Comparison of ENCODE assay signal across 9 cellular contexts in genomic region chr2:174246944-174247381, GRCh38. TPM values are rescaled to one million over a fixed set of nuclear protein-coding genes. Genes with fewer than 3 reads are reported as not detected.
DNase-seq lines count a peak whose midpoint lies in the region; ATAC-seq, FAIRE-seq and TF ChIP-seq lines count a peak whose summit lies in the region.
"Had no signal": no experiment of that assay in that cellular context is flagged by ENCODE, and none has a peak within 500 bp of the region (broad histone marks: within the 10 kb centered on the region; RNA-seq: fewer than 3 reads in every experiment).

No MANE protein-coding gene starts in this region.

- H3K79me2 ChIP-seq in Karpas-422 (ENCODE audit: low read length) = peaks cover 62% of the 10 kb centered on the region
- H3K79me2 ChIP-seq in K562 (ENCODE audit: control insufficient read depth, insufficient read depth, low read length) = peaks cover 70% of the 10 kb centered on the region
- H3K79me2 ChIP-seq in neural cell (replicated peaks; ENCODE audit: insufficient read depth, low read length) = peaks cover 49% of the 10 kb centered on the region

- H3K9ac ChIP-seq in Karpas-422 (ENCODE audit: low read length) (peak overlapping the region; percentile 93), K562 (ENCODE audit: insufficient read depth in 1 of 2, low read depth in 2 of 2, low read length in 2 of 2) (peak overlapping the region; percentile 91 to 93), neural cell (ENCODE audit: low read length) (no peak overlapping the region)

- ATAC-seq in K562 (peak; percentile 24), GM18511 (IDR thresholded peaks at IDR 0.05; ENCODE audit: unreplicated experiment) (no peak)

- TF ChIP-seq RAD21 in K562 (CRISPR knock-in tag; conservative IDR thresholded peaks at IDR 0.05 in 1 of 2, IDR thresholded peaks at IDR 0.05 in 1 of 2) (no peak), neural cell (conservative IDR thresholded peaks at IDR 0.05) (no peak)

- H3K9me2 ChIP-seq in Karpas-422 (replicated peaks; ENCODE audit: insufficient read depth, low read length) = no peaks in the 10 kb centered on the region
- no peaks in the 10 kb centered on the region for H3K9me2 ChIP-seq in neural cell (ENCODE audit: insufficient read depth, low read length)

- H3K4me1 ChIP-seq in Karpas-422 (ENCODE audit: low read length) (peaks cover 23% of the 10 kb centered on the region), K562 (replicated peaks in 1 of 2; ENCODE audit: control insufficient read depth in 2 of 2, insufficient read depth in 2 of 2, low read length in 2 of 2) (peaks cover 5 to 14% of the 10 kb centered on the region in 2 experiments; a peak in 4 of 5 replicates)

- H3K4me2 ChIP-seq in Karpas-422 (ENCODE audit: low read depth, low read length, poor library complexity, severe bottlenecking) = peak overlapping the region; percentile 76
- H3K4me2 ChIP-seq in K562 (ENCODE audit: insufficient read depth, low read length) = peak overlapping the region; percentile 85
- peak overlapping the region; percentile 94 for H3K4me2 ChIP-seq in neural cell (ENCODE audit: low read length)

- in situ Hi-C loops in K562 (cut with MboI) = no loop called here

- H2AFZ ChIP-seq in Karpas-422 (ENCODE audit: low read length) (no peak overlapping the region), K562 (ENCODE audit: low read depth, low read length) (peak overlapping the region; percentile 22; the same call in 1 of the 2 replicates), neural cell (ENCODE audit: low read depth, low read length) (no peak overlapping the region)

- no peak for TF ChIP-seq EP300 in K562 (IDR thresholded peaks at IDR 0.05; ENCODE audit: low read length)
- no peak for TF ChIP-seq EP300 in neural cell (conservative IDR thresholded peaks at IDR 0.05; ENCODE audit: poor library complexity, severe bottlenecking)

- no peaks in the 10 kb centered on the region for H3K9me1 ChIP-seq in K562 (ENCODE audit: control insufficient read depth, insufficient read depth, low read length)

- H3K27ac ChIP-seq in Karpas-422 (ENCODE audit: low read length) = no peak overlapping the region
- H3K27ac ChIP-seq in K562 (ENCODE audit: extremely low read depth, low read depth, low read length) = peak overlapping the region; percentile 90
- H3K27ac ChIP-seq in neural cell (ENCODE audit: low read length) = no peak overlapping the region

- H3K36me3 ChIP-seq in Karpas-422 (ENCODE audit: insufficient read depth, low read length) = peaks cover 23% of the 10 kb centered on the region; the same call in 1 of the 2 replicates
- peaks cover 43% of the 10 kb centered on the region for H3K36me3 ChIP-seq in K562 (ENCODE audit: control insufficient read depth, insufficient read depth, low read length)
- H3K36me3 ChIP-seq in neural cell (ENCODE audit: insufficient read depth, low read length) = no peaks in the 10 kb centered on the region

- BruUV-seq in K562 (replicated peaks; lab: Mats Ljungman, UMichigan) = no TSS peak

- H3K27me3 ChIP-seq in Karpas-422 (ENCODE audit: low read length) (no peaks in the 10 kb centered on the region), K562 (ENCODE audit: control insufficient read depth in 2 of 2, insufficient read depth in 2 of 2, low read length in 2 of 2) (no peaks in the 10 kb centered on the region), neural cell (ENCODE audit: insufficient read depth, low read depth, low read length) (no peaks in the 10 kb centered on the region)

- intact Hi-C loops in K562 (cut with micrococcal nuclease) = loop anchor here (5.0 to 10.0 kb wide), 2 partner anchors 90 to 282 kb away; partner anchors contain the start of gene SP3

- 0 out of 2 replicates have a peak, but pooled peaks cover 4% of the 10 kb centered on the region for H4K20me1 ChIP-seq in Karpas-422 (ENCODE audit: insufficient read depth, low read depth, low read length)
- 0 out of 2 replicates have a peak, but pooled peaks cover 3% of the 10 kb centered on the region for H4K20me1 ChIP-seq in K562 (replicated peaks; ENCODE audit: control insufficient read depth, insufficient read depth, low read length)
- H4K20me1 ChIP-seq in neural cell (ENCODE audit: insufficient read depth) = no peaks in the 10 kb centered on the region

- FAIRE-seq in K562 (lab: Jason Lieb, UNC) = no peak

- DNase-seq in NCI-H510A (lab: John Stamatoyannopoulos, UW) (peak; percentile 13), NCI-H510A treated with DMSO at 0.1 percent for 48 hours (lab: John Stamatoyannopoulos, UW) (no peak), Karpas-422 (no peak), K562 (ENCODE audit: extremely low read depth in 1 of 4, low spot score in 3 of 4) (peak in 1 of 4 experiments; percentile 65), NOMO-1 treated with dmso at 0.1 percent for 144 hours (lab: John Stamatoyannopoulos, UW; ENCODE audit: unreplicated experiment) (no peak), HuH-7.5 (ENCODE audit: low spot score) (no peak)
- DNase-seq: NCI-H187 had no signal

- no peak for TF ChIP-seq POLR2A in K562 (conservative IDR thresholded peaks at IDR 0.05)

- POLR2A ChIA-PET in K562 (lab: Yijun Ruan, JAX) = interaction anchor here (0.6 to 3.1 kb wide), 6 partner anchors 12 to 932 kb away, joined by 3 to 9 read pairs (median 3); no protein-coding TSS in a partner anchor

- TF ChIP-seq CTCF in K562 (IDR thresholded peaks at IDR 0.05 in 2 of 3, conservative IDR thresholded peaks at IDR 0.05 in 1 of 3; ENCODE audit: insufficient read depth in 2 of 3, low read depth in 1 of 3, low read length in 3 of 3) (no peak), neural cell (IDR thresholded peaks at IDR 0.05; ENCODE audit: poor library complexity, severe bottlenecking) (no peak)

- CTCF ChIA-PET in K562 (lab: Yijun Ruan, JAX; ENCODE audit: low intra/inter-chr PET ratio) = no interaction called here

- H3K4me3 ChIP-seq in Karpas-422 (ENCODE audit: low read length) (peak overlapping the region; percentile 91), K562 (peak overlapping the region; percentile 87), neural cell (ENCODE audit: low read length) (peak overlapping the region; percentile 99)

- no peaks in the 10 kb centered on the region for H3F3A ChIP-seq in neural cell (ENCODE audit: insufficient read depth, low read length, poor library complexity, severe bottlenecking)

- H3K9me3 ChIP-seq in Karpas-422 (ENCODE audit: low read length) (no peaks in the 10 kb centered on the region), K562 (replicated peaks; ENCODE audit: control insufficient read depth, insufficient read depth, low read depth, low read length) (no peaks in the 10 kb centered on the region), neural cell (ENCODE audit: low read length) (no peaks in the 10 kb centered on the region)

- WGBS in K562 (ENCODE audit: insufficient coverage, low coverage, missing lambda C conversion rate) = 3% methylated on average over 18 of the region's 18 CpGs

TF ChIP-seq in neural cell, 6 proteins besides CTCF, POLR2A, EP300 and RAD21 (continues in another document):
- TF ChIP-seq POLR2AphosphoS5 (IDR thresholded peaks at IDR 0.05) (no peak), TAF1 (IDR thresholded peaks at IDR 0.05; ENCODE audit: low read depth) (no peak), REST (IDR thresholded peaks at IDR 0.05; ENCODE audit: borderline replicate concordance) (no peak), MXI1 (conservative IDR thresholded peaks at IDR 0.05; ENCODE audit: poor library complexity, severe bottlenecking) (no peak), SMC3 (conservative IDR thresholded peaks at IDR 0.05; ENCODE audit: poor library complexity) (no peak)

RNA-seq across cellular contexts. Expression of gene OLA1, which starts 1.4 kb away (rescaled TPM):
- 126 and 134 TPM in 2 replicates for total RNA-seq in Karpas-422 (2014; rRNA removed; shearing (Covaris generic); ENCODE audit: low replicate concordance)
- 45.3 and 93.0 TPM in 2 replicates for total RNA-seq in K562 (2011; cell fraction: chromatin; rRNA removed; ENCODE audit: low replicate concordance)
- total RNA-seq in K562 (2011; cell fraction: nucleolus; rRNA removed) = 23.7 and 26.2 TPM in 2 replicates
- total RNA-seq in K562 (2011; cell fraction: nucleoplasm; rRNA removed) = 50.8 and 59.4 TPM in 2 replicates
- total RNA-seq in K562 (2014; rRNA removed) (196 and 225 TPM in 2 replicates), K562 (2014; rRNA removed; fragmentation: Illumina TruSeq; extraction: Trizol) (264 and 282 TPM in 2 replicates), K562 (2015; rRNA removed; fragmentation: Illumina TruSeq; extraction: Trizol) (205 and 225 TPM in 2 replicates), K562 (2021) (207 and 216 TPM in 2 replicates)
- polyA plus RNA-seq in K562 (2011; rRNA removed) (272 and 334 TPM in 2 replicates), K562 (2014; fragmentation: Illumina TruSeq; extraction: Trizol) (293 and 353 TPM in 2 replicates), K562 (2014; fragmentation: Nextera tagmentation; extraction: Ambion mirVana) (100 to 1,000 TPM; 208 to 222 TPM), K562 (2014; rRNA removed) (270 and 272 TPM in 2 replicates), neural cell (120 and 134 TPM in 2 replicates)
- 27.0 and 94.9 TPM in 2 replicates for polyA plus RNA-seq in K562 (2011; cell fraction: cytosol; rRNA removed)
- 31.0 and 71.1 TPM in 2 replicates for polyA plus RNA-seq in K562 (2011; cell fraction: nucleus; rRNA removed)
- polyA plus RNA-seq in K562 (2012) = 242 and 284 TPM in 2 replicates
- polyA minus RNA-seq in K562 (2011; rRNA and poly(A)+ RNA removed) = 313 and 366 TPM in 2 replicates
- 79.3 and 86.3 TPM in 2 replicates for polyA minus RNA-seq in K562 (2011; cell fraction: cytosol; rRNA and poly(A)+ RNA removed)
- polyA minus RNA-seq in K562 (2011; cell fraction: nucleus; rRNA and poly(A)+ RNA removed) = 38.4 and 88.7 TPM in 2 replicates
- 90.1 and 109 TPM in 2 replicates for polyA minus RNA-seq in neural cell
